Comparison of ENCODE assay signal across 19 cellular contexts in genomic region chr10:132381726-132382125, GRCh38.
"Had no signal": no experiment of that assay in that cellular context is flagged by ENCODE, and none has a peak within 500 bp of the region (broad histone marks: within the 10 kb centered on the region; RNA-seq: fewer than 3 reads in every experiment).

No MANE protein-coding gene starts in this region.

- H3K27ac ChIP-seq: adrenal gland, breast epithelium, gastrocnemius medialis, left lung, right atrium auricular region, tibial nerve, uterus, WERI-Rb-1 had no signal

- H3K27me3 ChIP-seq: adrenal gland, breast epithelium, gastrocnemius medialis, left lung, right atrium auricular region, tibial nerve, uterus had no signal

- DNase-seq: activated CD4-positive, alpha-beta T cell treated with anti-CD3 and anti-CD28 coated beads, Interleukin-2, amount 50 U/mL, for 4 hours; activated gamma-delta T cell; activated T-cell treated with anti-CD3 and anti-CD28 coated beads, Interleukin-2, amount 50 U/mL, for 4 hours; adrenal gland; effector CD4-positive, alpha-beta T cell; gastrocnemius medialis; stimulated activated CD4-positive, alpha-beta T cell treated with anti-CD3 and anti-CD28 coated beads, Interleukin-12 subunit alpha, Interleukin-12 subunit beta, amount 100 ng/mL, for 4 hours; stimulated activated CD4-positive, alpha-beta T cell treated with anti-CD3 and anti-CD28 coated beads, Interleukin-2, amount 100 ng/mL, for 24 hours; stimulated activated naive CD8-positive, alpha-beta T cell treated with anti-CD3 and anti-CD28 coated beads, Interleukin-15, Interleukin-2, amounts not matched to agents 100 U/mL and 50 U/mL, for 24 hours; substantia nigra; T-helper 1 cell; WERI-Rb-1 had no signal

- H3K9me3 ChIP-seq: adrenal gland, gastrocnemius medialis, left lung, right atrium auricular region, uterus had no signal

- H3K4me3 Mint-ChIP-seq: activated naive CD4-positive, alpha-beta T cell treated with anti-CD3 and anti-CD28 coated beads, Interleukin-2, amount 50 U/mL, for 24 hours; activated T-cell treated with anti-CD3 and anti-CD28 coated beads, Interleukin-2, amount 50 U/mL, for 4 hours; mesothelial cell of epicardium had no signal

- ATAC-seq: activated T-cell treated with anti-CD3 and anti-CD28 coated beads, Interleukin-2, amount 50 U/mL, for 4 hours; gastrocnemius medialis; left lung; stimulated activated naive CD8-positive, alpha-beta T cell treated with anti-CD3 and anti-CD28 coated beads, Interleukin-15, Interleukin-2, amounts not matched to agents 100 U/mL and 50 U/mL, for 24 hours had no signal

- H3K9me3 Mint-ChIP-seq: activated naive CD4-positive, alpha-beta T cell treated with anti-CD3 and anti-CD28 coated beads, Interleukin-2, amount 50 U/mL, for 24 hours; activated T-cell treated with anti-CD3 and anti-CD28 coated beads, Interleukin-2, amount 50 U/mL, for 4 hours had no signal

- H3K4me1 ChIP-seq: adrenal gland, breast epithelium, gastrocnemius medialis, left lung, tibial nerve, uterus had no signal

- H3K4me3 ChIP-seq: adrenal gland, breast epithelium, gastrocnemius medialis, left lung, right atrium auricular region, tibial nerve, uterus had no signal

- H3K27ac Mint-ChIP-seq: activated naive CD4-positive, alpha-beta T cell treated with anti-CD3 and anti-CD28 coated beads, Interleukin-2, amount 50 U/mL, for 24 hours; mesothelial cell of epicardium had no signal

- H3K36me3 ChIP-seq: adrenal gland, breast epithelium, gastrocnemius medialis, left lung, right atrium auricular region, uterus, WERI-Rb-1 had no signal

- H3K27me3 Mint-ChIP-seq: activated naive CD4-positive, alpha-beta T cell treated with anti-CD3 and anti-CD28 coated beads, Interleukin-2, amount 50 U/mL, for 24 hours had no signal
